In genomic region chr14:69708586-69709169, GRCh38 we compare ENCODE assay signal across 8 cellular contexts.
DNase-seq lines count a peak whose midpoint lies in the region; ATAC-seq and TF ChIP-seq lines count a peak whose summit lies in the region.

No MANE protein-coding gene starts in this region.

- DNase-seq in NCI-H1417 (lab: John Stamatoyannopoulos, UW) = peak in 2 of 3 experiments; percentile 16 to 39
- no peak for DNase-seq in NCI-H1417 treated with DMSO at 0.1 percent for 48 hours (lab: John Stamatoyannopoulos, UW)
- peak; percentile 66 for DNase-seq in NCI-H2171 treated with DMSO at 0.1 percent for 48 hours (lab: John Stamatoyannopoulos, UW)
- peak; percentile 34 for DNase-seq in activated naive CD8-positive, alpha-beta T cell treated with anti-CD3 and anti-CD28 coated beads, Interleukin-2, amount 50 U/mL, for 24 hours
- DNase-seq in nephron progenitor cell = peak; percentile 37
- no peak for DNase-seq in globus pallidus (ENCODE audit: low spot score)

- no peaks in the 10 kb centered on the region for H3K27me3 Mint-ChIP-seq in activated naive CD8-positive, alpha-beta T cell treated with anti-CD3 and anti-CD28 coated beads, Interleukin-2, amount 50 U/mL, for 24 hours
- peaks cover 3% of the 10 kb centered on the region for H3K27me3 Mint-ChIP-seq in nephron progenitor cell (ENCODE audit: low read depth, poor library complexity)

- H3K27ac Mint-ChIP-seq in activated naive CD8-positive, alpha-beta T cell treated with anti-CD3 and anti-CD28 coated beads, Interleukin-2, amount 50 U/mL, for 24 hours = no peak overlapping the region
- H3K27ac Mint-ChIP-seq in nephron progenitor cell = no peak overlapping the region

- H3K4me3 Mint-ChIP-seq in activated naive CD8-positive, alpha-beta T cell treated with anti-CD3 and anti-CD28 coated beads, Interleukin-2, amount 50 U/mL, for 24 hours = no peak overlapping the region
- no peak overlapping the region for H3K4me3 Mint-ChIP-seq in nephron progenitor cell

- peak; percentile 39 for TF ChIP-seq CTCF in nephron progenitor cell (IDR thresholded peaks at IDR 0.05)

- peaks cover 32% of the 10 kb centered on the region for H3K36me3 Mint-ChIP-seq in activated naive CD8-positive, alpha-beta T cell treated with anti-CD3 and anti-CD28 coated beads, Interleukin-2, amount 50 U/mL, for 24 hours (ENCODE audit: low read depth)
- H3K36me3 Mint-ChIP-seq in nephron progenitor cell (ENCODE audit: low read depth) = peaks cover 5% of the 10 kb centered on the region

- H3K9me3 Mint-ChIP-seq in activated naive CD8-positive, alpha-beta T cell treated with anti-CD3 and anti-CD28 coated beads, Interleukin-2, amount 50 U/mL, for 24 hours = no peaks in the 10 kb centered on the region
- H3K9me3 Mint-ChIP-seq in nephron progenitor cell = no peaks in the 10 kb centered on the region

- peaks cover 29% of the 10 kb centered on the region for H3K4me1 Mint-ChIP-seq in activated naive CD8-positive, alpha-beta T cell treated with anti-CD3 and anti-CD28 coated beads, Interleukin-2, amount 50 U/mL, for 24 hours
- H3K4me1 Mint-ChIP-seq in nephron progenitor cell = peaks cover 65% of the 10 kb centered on the region

- peak; percentile 73 for ATAC-seq in activated naive CD8-positive, alpha-beta T cell treated with anti-CD3 and anti-CD28 coated beads, Interleukin-2, amount 50 U/mL, for 24 hours
- ATAC-seq in HG03439 (IDR thresholded peaks at IDR 0.05; ENCODE audit: unreplicated experiment) = no peak
- no peak for ATAC-seq in GM19452 (IDR thresholded peaks at IDR 0.05; ENCODE audit: unreplicated experiment)

Comparison
In these comparisons a context has a peak if more than half of its experiments do, and no peak if none do; other contexts are left out.
1. DNase-seq: peak in NCI-H1417 (2 of 3), NCI-H2171 treated with DMSO at 0.1 percent for 48 hours (single experiment), activated naive CD8-positive, alpha-beta T cell treated with anti-CD3 and anti-CD28 coated beads, Interleukin-2, amount 50 U/mL, for 24 hours (single experiment) and nephron progenitor cell (single experiment); none in NCI-H1417 treated with DMSO at 0.1 percent for 48 hours (single experiment) and globus pallidus (single experiment).